In genomic region chr6:30450908-30451818, GRCh38 we compare ENCODE assay signal across 1 cellular context.
A peak's percentile ranks its signal among the peaks of the same experiment; 100 is the strongest.
TF ChIP-seq lines count a peak whose summit lies in the region.

No MANE protein-coding gene starts in this region.

TF ChIP-seq in HepG2, 621 proteins besides CTCF, POLR2A, EP300 and RAD21 (continued from another document and continues in another):
- peak; percentile 14; the same call in 1 of the 2 replicates for TF ChIP-seq ARID4A (CRISPR knock-in tag; IDR thresholded peaks at IDR 0.05; ENCODE audit: borderline replicate concordance)
- no peak for TF ChIP-seq ZNF142 (CRISPR knock-in tag; IDR thresholded peaks at IDR 0.05)
- TF ChIP-seq, protein P1, sequence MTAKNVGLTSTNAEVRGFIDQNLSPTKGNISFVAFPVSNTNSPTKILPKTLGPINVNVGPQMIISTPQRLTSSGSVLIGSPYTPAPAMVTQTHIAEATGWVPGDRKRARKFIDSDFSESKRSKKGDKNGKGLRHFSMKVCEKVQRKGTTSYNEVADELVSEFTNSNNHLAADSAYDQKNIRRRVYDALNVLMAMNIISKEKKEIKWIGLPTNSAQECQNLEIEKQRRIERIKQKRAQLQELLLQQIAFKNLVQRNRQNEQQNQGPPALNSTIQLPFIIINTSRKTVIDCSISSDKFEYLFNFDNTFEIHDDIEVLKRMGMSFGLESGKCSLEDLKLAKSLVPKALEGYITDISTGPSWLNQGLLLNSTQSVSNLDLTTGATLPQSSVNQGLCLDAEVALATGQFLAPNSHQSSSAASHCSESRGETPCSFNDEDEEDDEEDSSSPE (CRISPR knock-in tag; IDR thresholded peaks at IDR 0.05): no peak
- TF ChIP-seq, protein P2, sequence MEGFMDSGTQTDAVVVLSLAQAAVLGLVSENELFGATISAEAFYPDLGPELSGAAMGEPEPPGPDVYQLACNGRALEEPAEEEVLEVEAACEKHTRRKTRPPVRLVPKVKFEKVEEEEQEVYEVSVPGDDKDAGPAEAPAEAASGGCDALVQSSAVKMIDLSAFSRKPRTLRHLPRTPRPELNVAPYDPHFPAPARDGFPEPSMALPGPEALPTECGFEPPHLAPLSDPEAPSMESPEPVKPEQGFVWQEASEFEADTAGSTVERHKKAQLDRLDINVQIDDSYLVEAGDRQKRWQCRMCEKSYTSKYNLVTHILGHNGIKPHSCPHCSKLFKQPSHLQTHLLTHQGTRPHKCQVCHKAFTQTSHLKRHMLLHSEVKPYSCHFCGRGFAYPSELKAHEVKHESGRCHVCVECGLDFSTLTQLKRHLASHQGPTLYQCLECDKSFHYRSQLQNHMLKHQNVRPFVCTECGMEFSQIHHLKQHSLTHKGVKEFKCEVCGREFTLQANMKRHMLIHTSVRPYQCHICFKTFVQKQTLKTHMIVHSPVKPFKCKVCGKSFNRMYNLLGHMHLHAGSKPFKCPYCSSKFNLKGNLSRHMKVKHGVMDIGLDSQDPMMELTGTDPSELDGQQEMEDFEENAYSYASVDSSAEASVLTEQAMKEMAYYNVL (CRISPR knock-in tag; IDR thresholded peaks at IDR 0.05; ENCODE audit: borderline replicate concordance): peak; percentile 16; the same call in 1 of the 2 replicates
- no peak for TF ChIP-seq ARNT (IDR thresholded peaks at IDR 0.05)
- TF ChIP-seq CHCHD3 (CRISPR knock-in tag; IDR thresholded peaks at IDR 0.05): no peak
- peak; percentile 40; the same call in 1 of the 2 replicates for TF ChIP-seq ZFX (CRISPR knock-in tag; IDR thresholded peaks at IDR 0.05; ENCODE audit: low read depth)
- TF ChIP-seq ZNF292 (CRISPR knock-in tag; IDR thresholded peaks at IDR 0.05; ENCODE audit: borderline replicate concordance, low read depth): no peak
- no peak for TF ChIP-seq RERE (CRISPR knock-in tag; IDR thresholded peaks at IDR 0.05; ENCODE audit: low read depth)
- TF ChIP-seq ZNF337 (CRISPR knock-in tag; IDR thresholded peaks at IDR 0.05; ENCODE audit: borderline replicate concordance, low read depth): no peak
- no peak for TF ChIP-seq KDM5A (IDR thresholded peaks at IDR 0.05; ENCODE audit: borderline replicate concordance, low read length)
- no peak for TF ChIP-seq SSRP1 (CRISPR knock-in tag; IDR thresholded peaks at IDR 0.05)
- TF ChIP-seq KLF11 (CRISPR knock-in tag; IDR thresholded peaks at IDR 0.05): no peak
- no peak for TF ChIP-seq ZNF879 (CRISPR knock-in tag; IDR thresholded peaks at IDR 0.05)
- TF ChIP-seq, protein P3, sequence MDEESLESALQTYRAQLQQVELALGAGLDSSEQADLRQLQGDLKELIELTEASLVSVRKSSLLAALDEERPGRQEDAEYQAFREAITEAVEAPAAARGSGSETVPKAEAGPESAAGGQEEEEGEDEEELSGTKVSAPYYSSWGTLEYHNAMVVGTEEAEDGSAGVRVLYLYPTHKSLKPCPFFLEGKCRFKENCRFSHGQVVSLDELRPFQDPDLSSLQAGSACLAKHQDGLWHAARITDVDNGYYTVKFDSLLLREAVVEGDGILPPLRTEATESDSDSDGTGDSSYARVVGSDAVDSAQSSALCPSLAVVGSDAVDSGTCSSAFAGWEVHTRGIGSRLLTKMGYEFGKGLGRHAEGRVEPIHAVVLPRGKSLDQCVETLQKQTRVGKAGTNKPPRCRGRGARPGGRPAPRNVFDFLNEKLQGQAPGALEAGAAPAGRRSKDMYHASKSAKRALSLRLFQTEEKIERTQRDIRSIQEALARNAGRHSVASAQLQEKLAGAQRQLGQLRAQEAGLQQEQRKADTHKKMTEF (CRISPR knock-in tag; IDR thresholded peaks at IDR 0.05): peak; percentile 14; the same call in 1 of the 2 replicates
- TF ChIP-seq ZMAT5 (CRISPR knock-in tag; IDR thresholded peaks at IDR 0.05; ENCODE audit: borderline replicate concordance, low read depth): no peak
- TF ChIP-seq THAP11 (CRISPR knock-in tag; IDR thresholded peaks at IDR 0.05): no peak
- TF ChIP-seq ZNF737 (CRISPR knock-in tag; IDR thresholded peaks at IDR 0.05; ENCODE audit: borderline replicate concordance): no peak
- TF ChIP-seq ZBTB38 (CRISPR knock-in tag; IDR thresholded peaks at IDR 0.05): no peak
- TF ChIP-seq FOXC1 (CRISPR knock-in tag; IDR thresholded peaks at IDR 0.05; ENCODE audit: borderline replicate concordance): no peak
- peak; percentile 62; the same call in 1 of the 2 replicates for TF ChIP-seq BCL6 (CRISPR knock-in tag; IDR thresholded peaks at IDR 0.05)
- no peak for TF ChIP-seq SCMH1 (CRISPR knock-in tag; IDR thresholded peaks at IDR 0.05; ENCODE audit: borderline replicate concordance)
- no peak for TF ChIP-seq NCOA5 (CRISPR knock-in tag; IDR thresholded peaks at IDR 0.05)
- TF ChIP-seq ZNF468 (CRISPR knock-in tag; IDR thresholded peaks at IDR 0.05): no peak
- no peak for TF ChIP-seq HCFC1 (IDR thresholded peaks at IDR 0.05; ENCODE audit: low read depth, low read length)
- no peak for TF ChIP-seq ZSCAN25 (CRISPR knock-in tag; IDR thresholded peaks at IDR 0.05)
- no peak for TF ChIP-seq ZNF12 (CRISPR knock-in tag; IDR thresholded peaks at IDR 0.05)
- TF ChIP-seq KDM5B (CRISPR knock-in tag; IDR thresholded peaks at IDR 0.05; ENCODE audit: borderline replicate concordance): peak; percentile 44; the same call in 1 of the 2 replicates
- peak; percentile 56; the same call in 1 of the 2 replicates for TF ChIP-seq REPIN1 (CRISPR knock-in tag; IDR thresholded peaks at IDR 0.05; ENCODE audit: borderline replicate concordance, low read depth)
